In the genomic region with DNA sequence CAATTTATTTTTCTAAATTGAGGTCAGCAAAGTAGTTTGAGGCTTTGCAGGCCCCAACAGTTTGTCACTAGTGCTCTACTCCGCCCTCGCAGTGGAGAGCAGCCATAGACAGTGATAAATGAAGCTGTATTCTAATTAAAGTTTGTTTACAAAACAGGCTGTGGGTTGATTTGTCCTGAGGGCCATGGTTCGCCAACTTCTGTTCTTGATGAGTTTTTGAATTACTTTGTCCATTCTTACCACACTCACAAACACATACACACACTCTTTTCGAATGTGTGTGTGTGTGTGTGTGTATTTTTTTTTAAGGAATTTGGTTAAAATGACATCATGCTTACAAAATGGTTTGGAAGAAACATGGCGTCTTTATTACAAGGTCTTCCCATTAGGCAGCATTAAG, we compare ENCODE assay signal across 23 cellular contexts.
DNase-seq lines count a peak whose midpoint lies in the region; ATAC-seq, FAIRE-seq and TF ChIP-seq lines count a peak whose summit lies in the region.
"Had no signal": no experiment of that assay in that cellular context is flagged by ENCODE, and none has a peak within 500 bp of the region (broad histone marks: within the 10 kb centered on the region; RNA-seq: fewer than 3 reads in every experiment).

No MANE protein-coding gene starts in this region.

- H3K27ac Mint-ChIP-seq in activated T-cell treated with anti-CD3 and anti-CD28 coated beads, Interleukin-2, amount 50 U/mL, for 24 hours, result no peak overlapping the region
- H3K27ac Mint-ChIP-seq: activated naive CD4-positive, alpha-beta T cell treated with anti-CD3 and anti-CD28 coated beads, Interleukin-2, amount 50 U/mL, for 72 hours; CD4-positive, CD25-positive, alpha-beta regulatory T cell had no signal

- CTCF ChIA-PET in HEK293T (lab: Yijun Ruan, JAX), result no interaction called here

- H3K36me3 Mint-ChIP-seq in activated T-cell treated with anti-CD3 and anti-CD28 coated beads, Interleukin-2, amount 50 U/mL, for 24 hours (ENCODE audit: low read depth), result no peaks in the 10 kb centered on the region
- H3K36me3 Mint-ChIP-seq: activated naive CD4-positive, alpha-beta T cell treated with anti-CD3 and anti-CD28 coated beads, Interleukin-2, amount 50 U/mL, for 72 hours; CD4-positive, CD25-positive, alpha-beta regulatory T cell; naive B cell had no signal

- no peaks in the 10 kb centered on the region for H3K9me3 Mint-ChIP-seq in activated T-cell treated with anti-CD3 and anti-CD28 coated beads, Interleukin-2, amount 50 U/mL, for 24 hours
- H3K9me3 Mint-ChIP-seq: activated naive CD4-positive, alpha-beta T cell treated with anti-CD3 and anti-CD28 coated beads, Interleukin-2, amount 50 U/mL, for 72 hours; central memory CD8-positive, alpha-beta T cell; naive B cell had no signal

- H3K36me3 ChIP-seq in mesodermal cell (ENCODE audit: control insufficient read depth, insufficient read depth, low read length), result no peaks in the 10 kb centered on the region
- no peaks in the 10 kb centered on the region for H3K36me3 ChIP-seq in testis (ENCODE audit: low read depth, missing control alignments)
- H3K36me3 ChIP-seq in upper lobe of left lung, result no peaks in the 10 kb centered on the region
- H3K36me3 ChIP-seq: Peyer's patch, right atrium auricular region had no signal

- H3K4me3 ChIP-seq in mesodermal cell (ENCODE audit: extremely low read depth, insufficient read depth, low read length, poor library complexity, severe bottlenecking) (no peak overlapping the region), testis (no peak overlapping the region), upper lobe of left lung (no peak overlapping the region)
- H3K4me3 ChIP-seq: Peyer's patch, right atrium auricular region, SJSA1 had no signal

- ATAC-seq in upper lobe of left lung (ENCODE audit: low FRiP score in 2 of 2), result no peak
- ATAC-seq: activated naive CD4-positive, alpha-beta T cell treated with anti-CD3 and anti-CD28 coated beads, Interleukin-2, amount 50 U/mL, for 72 hours had no signal

- peak; percentile 86 for FAIRE-seq in endometrium (lab: Jason Lieb, UNC)
- FAIRE-seq: GM18507, urothelium cell line had no signal

- intact Hi-C loops in testis (cut with DNase I; ENCODE audit: low total_unique reads), result no loop called here

- peaks cover 10% of the 10 kb centered on the region for H3K4me1 ChIP-seq in mesodermal cell (ENCODE audit: control insufficient read depth, insufficient read depth, low read length, poor library complexity, severe bottlenecking)
- peaks cover 16% of the 10 kb centered on the region for H3K4me1 ChIP-seq in testis
- no peaks in the 10 kb centered on the region for H3K4me1 ChIP-seq in upper lobe of left lung
- H3K4me1 ChIP-seq: Peyer's patch, right atrium auricular region, SJSA1 had no signal

- H3K27ac ChIP-seq in mesodermal cell (ENCODE audit: low read depth, low read length, severe bottlenecking) (peak overlapping the region; percentile 72), testis (no peak overlapping the region), upper lobe of left lung (no peak overlapping the region)
- H3K27ac ChIP-seq: epithelial cell of prostate, right atrium auricular region, SJSA1 had no signal

- no peak for TF ChIP-seq EP300 in upper lobe of left lung (IDR thresholded peaks at IDR 0.05)

- H3K4me3 Mint-ChIP-seq in activated T-cell treated with anti-CD3 and anti-CD28 coated beads, Interleukin-2, amount 50 U/mL, for 24 hours, result no peak overlapping the region
- H3K4me3 Mint-ChIP-seq: CD4-positive, CD25-positive, alpha-beta regulatory T cell; central memory CD8-positive, alpha-beta T cell; naive B cell had no signal

- WGBS in mesodermal cell (ENCODE audit: insufficient coverage in 2 of 2), 2 experiments, result 70 to 100% methylated on average over 2 of the region's 5 CpGs
- WGBS in testis, 2 donors, result 83 to 87% methylated on average over 5 of the region's 5 CpGs
- WGBS in upper lobe of left lung, 2 donors, result 73 to 78% methylated on average over 5 of the region's 5 CpGs

- H3K9me3 ChIP-seq in mesodermal cell (ENCODE audit: control insufficient read depth, low read length), result no peaks in the 10 kb centered on the region
- H3K9me3 ChIP-seq in testis, result no peaks in the 10 kb centered on the region
- H3K9me3 ChIP-seq in upper lobe of left lung, result no peaks in the 10 kb centered on the region
- H3K9me3 ChIP-seq: Peyer's patch, right atrium auricular region, SJSA1 had no signal

- no peaks in the 10 kb centered on the region for H3K27me3 Mint-ChIP-seq in activated T-cell treated with anti-CD3 and anti-CD28 coated beads, Interleukin-2, amount 50 U/mL, for 24 hours
- H3K27me3 Mint-ChIP-seq: CD4-positive, CD25-positive, alpha-beta regulatory T cell; naive B cell had no signal

- TF ChIP-seq CTCF in testis (IDR thresholded peaks at IDR 0.05) (no peak), upper lobe of left lung (IDR thresholded peaks at IDR 0.05) (no peak)

- H3K27me3 ChIP-seq in testis (no peaks in the 10 kb centered on the region), upper lobe of left lung (no peaks in the 10 kb centered on the region)
- H3K27me3 ChIP-seq: Peyer's patch, right atrium auricular region, SJSA1 had no signal

- TF ChIP-seq POLR2A in testis (IDR thresholded peaks at IDR 0.05) (no peak), upper lobe of left lung (IDR thresholded peaks at IDR 0.05) (no peak)

- POLR2A ChIA-PET in HEK293T (lab: Yijun Ruan, JAX), result no interaction called here

- H3K4me1 Mint-ChIP-seq in activated T-cell treated with anti-CD3 and anti-CD28 coated beads, Interleukin-2, amount 50 U/mL, for 24 hours (ENCODE audit: low read depth), result no peaks in the 10 kb centered on the region
- H3K4me1 Mint-ChIP-seq: CD4-positive, CD25-positive, alpha-beta regulatory T cell had no signal

- DNase-seq in HEK293T (ENCODE audit: extremely low spot score), result no peak
- DNase-seq in testis, result peak; percentile 10
- no peak for DNase-seq in HT-29 (ENCODE audit: low spot score)
- no peak for DNase-seq in activated T-cell treated with anti-CD3 and anti-CD28 coated beads, Interleukin-2, amount 50 U/mL, for 24 hours
- DNase-seq in upper lobe of left lung, result no peak
- DNase-seq: activated CD4-positive, alpha-beta T cell treated with anti-CD3 and anti-CD28 coated beads for 4 hours; CD4-positive, CD25-positive, alpha-beta regulatory T cell; mammary epithelial cell; naive B cell; NCI-H1105; NCI-H2029; NCI-H510A; T-helper 1 cell had no signal

TF ChIP-seq in HEK293T, 16 proteins besides CTCF, POLR2A, EP300 and RAD21:
- TF ChIP-seq FOXM1 (IDR thresholded peaks at IDR 0.05; ENCODE audit: borderline replicate concordance), result no peak
- no peak for TF ChIP-seq SP1 (IDR thresholded peaks at IDR 0.05)
- TF ChIP-seq, protein P1, sequence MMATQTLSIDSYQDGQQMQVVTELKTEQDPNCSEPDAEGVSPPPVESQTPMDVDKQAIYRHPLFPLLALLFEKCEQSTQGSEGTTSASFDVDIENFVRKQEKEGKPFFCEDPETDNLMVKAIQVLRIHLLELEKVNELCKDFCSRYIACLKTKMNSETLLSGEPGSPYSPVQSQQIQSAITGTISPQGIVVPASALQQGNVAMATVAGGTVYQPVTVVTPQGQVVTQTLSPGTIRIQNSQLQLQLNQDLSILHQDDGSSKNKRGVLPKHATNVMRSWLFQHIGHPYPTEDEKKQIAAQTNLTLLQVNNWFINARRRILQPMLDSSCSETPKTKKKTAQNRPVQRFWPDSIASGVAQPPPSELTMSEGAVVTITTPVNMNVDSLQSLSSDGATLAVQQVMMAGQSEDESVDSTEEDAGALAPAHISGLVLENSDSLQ (IDR thresholded peaks at IDR 0.05), result 0 out of 2 replicates have a peak, but pooled peaks have one; percentile 6
- no peak for TF ChIP-seq NFRKB (IDR thresholded peaks at IDR 0.05)
- TF ChIP-seq CTBP1 (IDR thresholded peaks at IDR 0.05; ENCODE audit: borderline replicate concordance), result no peak
- no peak for TF ChIP-seq FOXA1 (IDR thresholded peaks at IDR 0.05)
- no peak for TF ChIP-seq BHLHE40 (IDR thresholded peaks at IDR 0.05; ENCODE audit: borderline replicate concordance)
- TF ChIP-seq TARDBP (IDR thresholded peaks at IDR 0.05), result no peak
